In the genomic region with DNA sequence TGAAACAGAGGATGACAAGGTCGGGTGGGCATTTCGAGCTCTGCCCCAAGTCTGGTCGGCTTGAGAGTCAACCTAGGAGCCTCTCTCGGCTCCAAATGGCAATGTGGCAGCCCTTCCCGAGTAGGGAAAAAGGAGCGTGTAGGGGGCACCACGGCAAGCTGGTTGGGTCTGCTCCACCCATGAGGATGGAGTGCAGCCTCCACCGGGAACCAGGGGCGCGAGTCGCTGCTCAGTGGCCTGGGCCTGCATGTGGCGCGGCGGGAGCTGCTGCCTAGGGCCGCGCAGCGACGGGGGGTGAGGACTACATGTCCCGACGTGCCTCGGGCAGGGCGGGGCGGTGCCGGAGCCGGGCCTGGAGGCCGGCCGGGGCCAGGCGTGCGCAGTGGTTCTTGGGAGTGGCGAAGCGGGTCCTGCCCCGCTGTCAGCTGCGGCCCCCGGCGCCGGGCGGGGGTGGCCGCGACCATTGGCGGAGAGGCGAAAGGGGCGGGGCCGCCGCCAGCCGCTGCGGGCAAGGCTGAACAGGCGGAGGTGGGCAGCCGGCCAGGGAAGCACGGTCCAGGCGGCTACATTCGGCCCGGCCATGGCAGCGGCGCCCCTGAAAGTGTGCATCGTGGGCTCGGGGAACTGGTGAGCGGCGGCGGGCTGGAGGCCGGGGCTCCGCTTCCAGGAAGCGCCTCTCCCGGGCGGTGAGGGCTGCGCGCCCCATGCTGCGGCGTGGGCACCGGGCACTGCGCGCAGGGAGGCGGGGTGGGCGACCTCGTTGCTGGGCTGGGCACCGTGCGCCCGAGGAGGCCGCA, we compare ENCODE assay signal across 8 cellular contexts. TPM values are rescaled to one million over a fixed set of nuclear protein-coding genes. Genes with fewer than 3 reads are reported as not detected.
DNase-seq lines count a peak whose midpoint lies in the region; ATAC-seq, FAIRE-seq and TF ChIP-seq lines count a peak whose summit lies in the region.

A gene (plus strand): TSS at position 489 of the 797 bp plus-strand sequence. CDS start 92 bp downstream, at position 581.

- TF ChIP-seq CTCF in heart left ventricle (IDR thresholded peaks at IDR 0.05) (peak in 1 of 12 donors; percentile 7), transverse colon (IDR thresholded peaks at IDR 0.05) (no peak)

- H3K9me3 ChIP-seq in heart left ventricle (peaks cover 0 to 21% (median 15%) of the 10 kb centered on the region in 12 donors), transverse colon (peaks cover 14 to 19% of the 10 kb centered on the region in 2 donors)

- peaks cover 38 to 40% (median 38%) of the 10 kb centered on the region in 3 donors for H3K4me1 Mint-ChIP-seq in T-cell

- whole genome bisulfite sequencing in adipose tissue, 3 donors = 3 to 5% (median 5%) methylated on average over 64 to 78 of the region's 78 CpGs
- WGBS in heart left ventricle, 4 donors = 3 to 8% (median 4%) methylated on average over 26 to 78 of the region's 78 CpGs
- WGBS in transverse colon (ENCODE audit: low coverage in 1 of 2), 2 donors = 8 to 40% methylated on average over 1 to 38 of the region's 78 CpGs

- peak within 1 kb of the TSS; percentile 91 to 97 (median 96) for H3K4me3 Mint-ChIP-seq in T-cell

- peaks cover 6 to 48% (median 38%) of the 10 kb centered on the region in 12 donors for H3K4me1 ChIP-seq in heart left ventricle
- peaks cover 29 to 46% (median 34%) of the 10 kb centered on the region in 4 donors for H3K4me1 ChIP-seq in transverse colon

- POLR2A ChIA-PET in T-cell (lab: Charles Lee) = interaction anchor here (0.6 kb wide), 2 partner anchors 200 to 556 kb away, joined by 3 read pairs; no protein-coding TSS in a partner anchor

- DNase-seq in GM12891 (ENCODE audit: insufficient read length, low spot score) = peak; percentile 93
- DNase-seq in NCI-H1436 (lab: John Stamatoyannopoulos, UW) = peak; percentile 62
- peak; percentile 74 to 93 (median 84) for DNase-seq in T-cell
- peak; percentile 95 to 98 (median 96) for DNase-seq in heart left ventricle
- peak; percentile 97 for DNase-seq in pons (ENCODE audit: low spot score)
- peak; percentile 96 for DNase-seq in transverse colon

- no peak for TF ChIP-seq EP300 in transverse colon (IDR thresholded peaks at IDR 0.05; ENCODE audit: low read depth)

- ATAC-seq in HG02840 (IDR thresholded peaks at IDR 0.05; ENCODE audit: low FRiP score, unreplicated experiment) (peak; percentile 100), T-cell (replicated peaks in 1 of 4) (peak; percentile 98 to 99 (median 98)), heart left ventricle (peak; percentile 92 to 97 (median 96))

- in situ Hi-C loops in transverse colon (cut with MboI; ENCODE audit: low pct_ligation_motif_present in 1 of 4, low pct_unique_long_range_greater_than_20kb in 1 of 4, low sequenced_read_pairs in 3 of 4) = no loop called here

- peaks cover 4 to 9% (median 8%) of the 10 kb centered on the region in 3 donors for H3K9me3 Mint-ChIP-seq in T-cell

- H3K27ac Mint-ChIP-seq in T-cell = peak within 1 kb of the TSS; percentile 83 to 91

- no peaks in the 10 kb centered on the region for H3K36me3 ChIP-seq in heart left ventricle
- H3K36me3 ChIP-seq in transverse colon = no peaks in the 10 kb centered on the region

- H3K4me3 ChIP-seq in heart left ventricle (peak within 1 kb of the TSS; percentile 55 to 99 (median 87)), transverse colon (peak within 1 kb of the TSS; percentile 63 to 98 (median 82))

- H3K27ac ChIP-seq in adipose tissue (ENCODE audit: low read depth, low read length) (no peak within 1 kb of the TSS), heart left ventricle (peak within 1 kb of the TSS; percentile 82 to 95 (median 88)), transverse colon (peak within 1 kb of the TSS; percentile 84 to 95 (median 93))

- TF ChIP-seq POLR2A in GM12891 (IDR thresholded peaks at IDR 0.05; ENCODE audit: low read depth, low read length) (no peak), heart left ventricle (IDR thresholded peaks at IDR 0.05) (peak; percentile 19 to 76), transverse colon (IDR thresholded peaks at IDR 0.05) (peak; percentile 52)

- H3K27me3 ChIP-seq in heart left ventricle (no peaks in the 10 kb centered on the region), transverse colon (no peaks in the 10 kb centered on the region)

- no peaks in the 10 kb centered on the region for H3K27me3 Mint-ChIP-seq in T-cell

- CTCF ChIA-PET in T-cell (lab: Charles Lee) = interaction anchor here (0.5 to 0.6 kb wide), 2 partner anchors 10 to 1025 kb away, joined by 3 read pairs; no protein-coding TSS in a partner anchor

- H3K36me3 Mint-ChIP-seq in T-cell = peaks cover 10% of the 10 kb centered on the region

- peak; percentile 99 for FAIRE-seq in GM12891 (lab: Jason Lieb, UNC)

- intact Hi-C loops in heart left ventricle (cut with DNase I) (loop anchor here in 3 of 10 donors (5.0 to 10.0 kb wide), 4 partner anchors 36 to 574 kb away; a partner anchor contains a TSS), transverse colon (cut with DNase I; ENCODE audit: low total_unique reads) (no loop called here)

TF ChIP-seq in GM12891, 5 proteins besides CTCF, POLR2A, EP300 and RAD21:
- TF ChIP-seq PAX5 (IDR thresholded peaks at IDR 0.05; ENCODE audit: insufficient read depth, low read length, severe bottlenecking) (no peak), SPI1 (IDR thresholded peaks at IDR 0.05; ENCODE audit: low read depth, low read length) (no peak), POU2F2 (IDR thresholded peaks at IDR 0.05; ENCODE audit: low read depth, low read length) (0 out of 2 replicates have a peak, but pooled peaks have one; percentile 15), TAF1 (IDR thresholded peaks at IDR 0.05; ENCODE audit: low read depth, low read length) (no peak)

RNA-seq across cellular contexts. Expression of the gene that starts here (rescaled TPM):
- 0.42 TPM for polyA plus RNA-seq in GM12891 (2012; ENCODE audit: low read depth, missing spikeins)
- total RNA-seq in T-cell (10 to 100 TPM; 20.2 to 26.6 (median 21.1) TPM), heart left ventricle (100 to 1,000 TPM; 123 to 340 (median 173) TPM), transverse colon (100 to 1,000 TPM in 1 of 4 donors, 10 to 100 TPM in 3; 35.6 to 107 (median 66.5) TPM)
- polyA plus RNA-seq in adipose tissue (10 to 100 TPM; 15.3 to 79.7 (median 53.2) TPM), heart left ventricle (100 to 1,000 TPM in 1 of 2 donors, 10 to 100 TPM in 1; 97.4 to 120 TPM)
